Comparison of ENCODE assay signal across 6 cellular contexts in genomic region chr19:55485439-55486011, GRCh38.
DNase-seq lines count a peak whose midpoint lies in the region; FAIRE-seq and TF ChIP-seq lines count a peak whose summit lies in the region.

No MANE protein-coding gene starts in this region.

- DNase-seq in HFF-Myc (ENCODE audit: extremely low read depth, low read depth), result no peak
- DNase-seq in astrocyte of the cerebellum (ENCODE audit: low read depth), result no peak
- DNase-seq in nephron progenitor cell, result no peak
- no peak for DNase-seq in H54 (ENCODE audit: insufficient read length, low spot score)
- no peak for DNase-seq in NCI-H1694 (lab: John Stamatoyannopoulos, UW)
- no peak for DNase-seq in epidermal melanocyte (ENCODE audit: insufficient read length, low spot score)

- peaks cover 3% of the 10 kb centered on the region for H3K27me3 Mint-ChIP-seq in nephron progenitor cell (ENCODE audit: low read depth, poor library complexity)

- no peaks in the 10 kb centered on the region for H3K9me3 Mint-ChIP-seq in nephron progenitor cell

- H3K27ac Mint-ChIP-seq in nephron progenitor cell, result no peak overlapping the region

- H3K4me3 ChIP-seq in HFF-Myc (replicated peaks; ENCODE audit: low read depth, low read length), result peak overlapping the region; percentile 71
- peak overlapping the region; percentile 68 for H3K4me3 ChIP-seq in astrocyte of the cerebellum (ENCODE audit: low read depth, low read length)

- in situ Hi-C loops in astrocyte of the cerebellum (cut with HindIII; ENCODE audit: low sequenced_read_pairs), result no loop called here

- peaks cover 31% of the 10 kb centered on the region for H3K4me1 Mint-ChIP-seq in nephron progenitor cell

- no peak for TF ChIP-seq POLR2A in H54 (IDR thresholded peaks at IDR 0.05; ENCODE audit: low read depth, low read length)

- peak overlapping the region; percentile 91 for H3K4me3 Mint-ChIP-seq in nephron progenitor cell

- TF ChIP-seq CTCF in HFF-Myc (IDR thresholded peaks at IDR 0.05; ENCODE audit: low read depth, low read length, missing control alignments) (no peak), astrocyte of the cerebellum (IDR thresholded peaks at IDR 0.05; ENCODE audit: low read depth, low read length, missing control alignments) (no peak), nephron progenitor cell (IDR thresholded peaks at IDR 0.05) (no peak)

- no peak for FAIRE-seq in H54 (lab: Jason Lieb, UNC)

- no peaks in the 10 kb centered on the region for H3K36me3 Mint-ChIP-seq in nephron progenitor cell (ENCODE audit: low read depth)
